ENCODE assay signal across 8 cellular contexts in the genomic region with DNA sequence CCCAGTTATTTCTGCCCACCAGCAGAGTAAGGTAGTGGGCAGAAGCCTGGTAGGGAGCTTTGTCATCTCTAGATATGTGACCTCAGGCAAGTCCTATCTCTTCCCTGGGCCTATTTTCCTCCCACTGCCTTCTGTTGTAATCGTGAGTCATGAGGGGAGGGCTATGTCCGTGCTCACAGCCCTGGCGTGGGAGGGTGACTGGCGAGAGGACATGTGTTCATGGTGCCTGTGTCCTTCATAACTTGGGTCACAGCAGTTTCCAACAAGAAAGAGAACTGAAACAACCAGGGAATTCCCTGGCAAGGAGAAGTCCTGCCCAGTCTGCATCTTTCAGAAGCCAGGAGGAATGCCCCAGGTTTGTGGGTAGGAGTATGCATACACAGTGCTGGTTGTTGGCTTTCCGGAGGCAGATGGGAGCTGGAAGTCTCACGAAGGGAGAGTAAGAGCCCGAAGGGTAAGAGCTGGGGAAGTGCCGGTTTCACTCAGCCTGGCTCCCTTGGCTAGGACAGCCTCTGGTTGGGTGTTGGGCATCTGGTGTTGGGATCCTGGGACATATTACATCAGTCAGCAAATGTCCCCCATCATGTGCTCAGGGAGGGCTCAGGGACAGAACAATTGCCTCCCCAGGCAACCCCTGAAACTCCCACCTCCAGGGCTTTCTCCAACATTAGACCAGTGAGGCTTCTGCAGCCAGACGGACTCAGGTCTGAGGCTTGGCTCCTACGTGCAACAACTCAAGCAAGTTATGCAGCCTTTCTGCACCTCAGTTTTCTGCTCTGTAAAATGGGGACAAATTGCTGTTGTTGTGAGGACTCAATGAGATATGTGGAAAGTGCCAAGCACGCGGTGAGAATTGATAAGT. TPM values are rescaled to one million over a fixed set of nuclear protein-coding genes. Genes with fewer than 3 reads are reported as not detected.
DNase-seq lines count a peak whose midpoint lies in the region; TF ChIP-seq lines count a peak whose summit lies in the region.

No MANE protein-coding gene starts in this region.

- in situ Hi-C loops in G401 (cut with HindIII; ENCODE audit: low sequenced_read_pairs), result loop anchor here (25.0 kb wide), 1 partner anchor 281 kb away; no protein-coding TSS in a partner anchor

- no peak overlapping the region for H3K27ac Mint-ChIP-seq in osteocyte (ENCODE audit: unreplicated experiment)

- no peaks in the 10 kb centered on the region for H3K9me3 ChIP-seq in testis

- DNase-seq in GM03348 (ENCODE audit: low spot score), result peak; percentile 91
- peak; percentile 67 for DNase-seq in H4 (ENCODE audit: low spot score)
- peak; percentile 84 for DNase-seq in NOMO-1 treated with dmso at 0.1 percent for 144 hours (lab: John Stamatoyannopoulos, UW; ENCODE audit: unreplicated experiment)
- peak; percentile 70 for DNase-seq in fibroblast of the aortic adventitia (ENCODE audit: low read depth)
- peak; percentile 89 for DNase-seq in testis
- no peak for DNase-seq in G401 (ENCODE audit: low spot score)
- no peak for DNase-seq in osteocyte (ENCODE audit: extremely low spot score, unreplicated experiment)
- DNase-seq in activated gamma-delta T cell (lab: John Stamatoyannopoulos, UW), result no peak

- H3K4me1 ChIP-seq in testis, result peaks cover 26% of the 10 kb centered on the region

- 60 to 75% methylated on average over 5 to 12 of the region's 12 CpGs for WGBS in testis, 2 donors

- no peaks in the 10 kb centered on the region for H3K36me3 Mint-ChIP-seq in osteocyte (ENCODE audit: unreplicated experiment)

- TF ChIP-seq POLR2A in testis (IDR thresholded peaks at IDR 0.05), result no peak

- H3K4me3 ChIP-seq in fibroblast of the aortic adventitia (ENCODE audit: low read depth, low read length) (no peak overlapping the region), testis (no peak overlapping the region)

- no peak for TF ChIP-seq CTCF in fibroblast of the aortic adventitia (IDR thresholded peaks at IDR 0.05; ENCODE audit: insufficient read depth, low read length)
- no peak for TF ChIP-seq CTCF in testis (IDR thresholded peaks at IDR 0.05)
- TF ChIP-seq CTCF in osteocyte (IDR thresholded peaks at IDR 0.05), result no peak

- H3K36me3 ChIP-seq in testis (ENCODE audit: low read depth, missing control alignments), result no peaks in the 10 kb centered on the region

- H3K4me3 Mint-ChIP-seq in osteocyte (ENCODE audit: unreplicated experiment), result no peak overlapping the region

- H3K4me1 Mint-ChIP-seq in osteocyte (ENCODE audit: unreplicated experiment), result peaks cover 10% of the 10 kb centered on the region

- H3K27me3 Mint-ChIP-seq in osteocyte (ENCODE audit: unreplicated experiment), result peaks cover 37% of the 10 kb centered on the region

- no peaks in the 10 kb centered on the region for H3K27me3 ChIP-seq in testis

- intact Hi-C loops in testis (cut with DNase I; ENCODE audit: low total_unique reads), result no loop called here

- no peaks in the 10 kb centered on the region for H3K9me3 Mint-ChIP-seq in osteocyte (ENCODE audit: unreplicated experiment)

- H3K27ac ChIP-seq in testis, result peak overlapping the region; percentile 3 to 31

RNA-seq across cellular contexts. Expression of gene TIFAB, which starts 4.3 kb away (rescaled TPM):
- not detected in 2 replicates for total RNA-seq in H4 (2014; rRNA removed; shearing (Covaris generic))
- total RNA-seq in fibroblast of the aortic adventitia (ENCODE audit: low replicate concordance) (0.08 TPM in 1 of 2 replicates, not detected in the other), testis (under 1 TPM; 0.06 to 0.16 TPM), osteocyte (not detected in 2 replicates)
- polyA plus RNA-seq in testis (ENCODE audit: insufficient read depth, low read depth, low replicate concordance), result 1.1 TPM
- total RNA-seq in G401 (2014; rRNA removed; shearing (Covaris generic)), result 0.31 and 0.43 TPM in 2 replicates

RNA-seq across cellular contexts. Expression of gene DCANP1, which starts 9.3 kb away (rescaled TPM):
- total RNA-seq in H4 (2014; rRNA removed; shearing (Covaris generic)), result not detected in 2 replicates
- total RNA-seq in fibroblast of the aortic adventitia (ENCODE audit: low replicate concordance) (not detected in 2 replicates), testis (not detected), osteocyte (not detected in 2 replicates)
- not detected for polyA plus RNA-seq in testis (ENCODE audit: insufficient read depth, low read depth, low replicate concordance)
- 0.18 and 0.24 TPM in 2 replicates for total RNA-seq in G401 (2014; rRNA removed; shearing (Covaris generic))

RNA-seq across cellular contexts. Expression of gene MACROH2A1, which starts 57.4 kb away (rescaled TPM):
- total RNA-seq in H4 (2014; rRNA removed; shearing (Covaris generic)), result 270 and 350 TPM in 2 replicates
- total RNA-seq in fibroblast of the aortic adventitia (ENCODE audit: low replicate concordance) (116 and 132 TPM in 2 replicates), testis (100 to 1,000 TPM; 178 to 191 TPM), osteocyte (123 and 126 TPM in 2 replicates)
- 92.9 TPM for polyA plus RNA-seq in testis (ENCODE audit: insufficient read depth, low read depth, low replicate concordance)
- total RNA-seq in G401 (2014; rRNA removed; shearing (Covaris generic)), result 912 and 1,162 TPM in 2 replicates

Comparison
In these comparisons a context has a peak if more than half of its experiments do, and no peak if none do; other contexts are left out.
1. DNase-seq: peak in GM03348 (single experiment), H4 (single experiment), NOMO-1 treated with dmso at 0.1 percent for 144 hours (single experiment), fibroblast of the aortic adventitia (single experiment) and testis (single experiment); none in G401 (single experiment), osteocyte (single experiment) and activated gamma-delta T cell (single experiment).